Comparison of ENCODE assay signal across 13 cellular contexts in the genomic region with DNA sequence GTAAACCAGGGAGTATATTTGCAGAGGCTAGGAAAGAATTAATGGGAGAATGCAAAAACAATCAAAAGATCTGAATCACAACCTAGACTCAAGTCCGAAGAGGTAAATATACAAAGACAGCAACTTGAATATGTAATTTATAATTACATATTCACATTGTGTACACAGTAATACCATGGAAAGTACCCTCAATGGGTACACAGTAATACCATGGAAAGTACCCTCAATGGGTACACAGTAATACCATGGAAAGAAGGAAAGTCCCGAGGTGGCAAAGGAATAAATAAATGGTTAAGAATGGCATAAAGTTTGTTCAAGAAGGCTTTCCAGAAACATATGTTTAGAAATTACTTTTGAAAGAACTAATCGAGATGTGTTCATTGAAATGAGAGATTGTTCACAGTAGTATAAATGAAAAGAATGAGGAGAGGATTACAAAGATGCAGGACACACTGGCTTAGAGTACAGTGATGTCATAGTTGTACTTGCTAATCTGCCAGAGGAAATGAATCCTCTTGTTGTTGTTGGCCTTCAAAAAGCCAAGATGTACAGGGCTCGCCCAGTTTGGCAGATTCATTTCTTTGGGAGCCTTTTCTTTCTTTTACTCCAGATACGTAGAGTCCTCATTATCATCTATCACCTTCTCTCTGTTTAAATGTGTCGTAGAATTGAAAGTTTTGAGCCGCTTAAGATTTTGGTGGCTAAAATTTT.
DNase-seq lines count a peak whose midpoint lies in the region; ATAC-seq and TF ChIP-seq lines count a peak whose summit lies in the region.
"Had no signal": no experiment of that assay in that cellular context is flagged by ENCODE, and none has a peak within 500 bp of the region (broad histone marks: within the 10 kb centered on the region; RNA-seq: fewer than 3 reads in every experiment).

No MANE protein-coding gene starts in this region.

- TF ChIP-seq POLR2A in adrenal gland (IDR thresholded peaks at IDR 0.05) = no peak
- TF ChIP-seq POLR2A in gastroesophageal sphincter (IDR thresholded peaks at IDR 0.05) = no peak

- H3K4me3 ChIP-seq in adrenal gland = no peak overlapping the region
- no peak overlapping the region for H3K4me3 ChIP-seq in gastroesophageal sphincter
- H3K4me3 ChIP-seq: ovary had no signal

- TF ChIP-seq CTCF in adrenal gland (IDR thresholded peaks at IDR 0.05) (no peak), gastroesophageal sphincter (IDR thresholded peaks at IDR 0.05) (no peak)

- H3K27ac ChIP-seq in adrenal gland (peak overlapping the region in 3 of 5 donors; percentile 17 to 56 (median 17)), gastroesophageal sphincter (peak overlapping the region in 2 of 4 donors; percentile 21 to 33)
- H3K27ac ChIP-seq: ovary had no signal

- H3K4me1 ChIP-seq in adrenal gland (replicated peaks in 1 of 2) = peaks cover 0 to 12% of the 10 kb centered on the region in 2 donors
- peaks cover 0 to 17% (median 4%) of the 10 kb centered on the region in 3 donors for H3K4me1 ChIP-seq in gastroesophageal sphincter

- DNase-seq in EL (peak; percentile 55), adrenal gland (peak in 4 of 7 donors; percentile 11 to 37 (median 26)), putamen (ENCODE audit: low spot score) (peak; percentile 46)
- DNase-seq: activated CD4-positive, alpha-beta T cell treated with anti-CD3 and anti-CD28 coated beads, Interleukin-2, amount 10 ng/mL, durations not matched to agents 7 days and 5 days; NCI-H187; ovary; SHP77 treated with DMSO at 0.1 percent for 48 hours had no signal

- ATAC-seq in gastroesophageal sphincter (peak; percentile 78), GM21717 (IDR thresholded peaks at IDR 0.05; ENCODE audit: unreplicated experiment) (no peak), GM18870 (IDR thresholded peaks at IDR 0.05; ENCODE audit: unreplicated experiment) (no peak), HG03280 (IDR thresholded peaks at IDR 0.05; ENCODE audit: unreplicated experiment) (no peak), HG02973 (IDR thresholded peaks at IDR 0.05; ENCODE audit: unreplicated experiment) (no peak)
- ATAC-seq: HCT116 had no signal

- no peaks in the 10 kb centered on the region for H3K27me3 ChIP-seq in adrenal gland
- no peaks in the 10 kb centered on the region for H3K27me3 ChIP-seq in gastroesophageal sphincter
- H3K27me3 ChIP-seq: ovary had no signal

- intact Hi-C loops in adrenal gland (cut with DNase I) = no loop called here

- H3K9me3 ChIP-seq in adrenal gland (replicated peaks in 1 of 3) (no peaks in the 10 kb centered on the region), gastroesophageal sphincter (no peaks in the 10 kb centered on the region)
- H3K9me3 ChIP-seq: ovary had no signal

- 60 to 71% (median 64%) methylated on average over 7 of the region's 7 CpGs for WGBS in adrenal gland, 4 donors
- WGBS in gastroesophageal sphincter (ENCODE audit: low coverage in 1 of 2), 2 donors = 64 to 69% methylated on average over 6 to 7 of the region's 7 CpGs

- no peaks in the 10 kb centered on the region for H3K36me3 ChIP-seq in adrenal gland (replicated peaks in 1 of 2)
- no peaks in the 10 kb centered on the region for H3K36me3 ChIP-seq in gastroesophageal sphincter
- H3K36me3 ChIP-seq: ovary had no signal

- TF ChIP-seq EP300 in gastroesophageal sphincter (IDR thresholded peaks at IDR 0.05) = no peak
